Comparison of ENCODE assay signal across 19 cellular contexts in the genomic region with DNA sequence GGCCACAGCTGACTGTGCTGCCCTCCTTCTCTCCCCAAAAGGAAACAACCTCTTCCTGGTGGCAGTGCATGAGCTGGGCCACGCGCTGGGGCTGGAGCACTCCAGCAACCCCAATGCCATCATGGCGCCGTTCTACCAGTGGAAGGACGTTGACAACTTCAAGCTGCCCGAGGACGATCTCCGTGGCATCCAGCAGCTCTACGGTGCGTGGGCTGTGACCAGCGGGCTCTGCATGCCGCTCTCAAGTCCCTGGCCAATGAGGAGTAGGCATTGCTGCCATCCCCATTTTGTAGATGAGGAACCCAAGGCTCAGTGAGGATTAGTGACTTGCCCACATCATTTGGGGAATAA. TPM values are rescaled to one million over a fixed set of nuclear protein-coding genes. Genes with fewer than 3 reads are reported as not detected.
A peak's percentile ranks its signal among the peaks of the same experiment; 100 is the strongest.
DNase-seq lines count a peak whose midpoint lies in the region; ATAC-seq and TF ChIP-seq lines count a peak whose summit lies in the region.
"Had no signal": no experiment of that assay in that cellular context is flagged by ENCODE, and none has a peak within 500 bp of the region (broad histone marks: within the 10 kb centered on the region; RNA-seq: fewer than 3 reads in every experiment).

No MANE protein-coding gene starts in this region.

- H3F3A ChIP-seq in SK-N-SH (replicated peaks; ENCODE audit: insufficient read depth) = no peaks in the 10 kb centered on the region

- no peak overlapping the region for H3K18ac ChIP-seq in IMR-90 (ENCODE audit: low read depth, low read length)

- H3K27me3 ChIP-seq in SK-N-SH (ENCODE audit: insufficient read depth) = no peaks in the 10 kb centered on the region
- peaks cover 7% of the 10 kb centered on the region; the same call in 1 of the 2 replicates for H3K27me3 ChIP-seq in IMR-90 (ENCODE audit: control insufficient read depth, insufficient read depth, low read length)
- no peaks in the 10 kb centered on the region for H3K27me3 ChIP-seq in osteoblast (ENCODE audit: insufficient read depth, low read length)
- H3K27me3 ChIP-seq: BE2C had no signal

- no peak overlapping the region for H3K27ac ChIP-seq in SK-N-SH (ENCODE audit: low read depth in 2 of 2, low read length in 1 of 2)
- no peak overlapping the region for H3K27ac ChIP-seq in IMR-90 (ENCODE audit: insufficient read depth, low read length)
- H3K27ac ChIP-seq in osteoblast (ENCODE audit: low read depth, low read length) = no peak overlapping the region
- H3K27ac ChIP-seq: 22Rv1, C4-2B had no signal

- no peak overlapping the region for H4K8ac ChIP-seq in IMR-90 (ENCODE audit: low read depth in 2 of 2, low read length in 2 of 2)

- no peak overlapping the region for H3K56ac ChIP-seq in IMR-90 (ENCODE audit: extremely low read depth, insufficient read depth, low read length)

- peak overlapping the region; percentile 71 for H3K27ac Mint-ChIP-seq in nephron progenitor cell
- H3K27ac Mint-ChIP-seq in natural killer cell treated with Interleukin-12 subunit alpha and Interleukin-12 subunit beta and Interleukin-15 and Interleukin-18, amount 100 ng/mL, for 72 hours = no peak overlapping the region
- H3K27ac Mint-ChIP-seq: CD4-positive, CD25-positive, alpha-beta regulatory T cell; CD8-positive, alpha-beta T cell; H9 had no signal

- no peaks in the 10 kb centered on the region for H4K20me1 ChIP-seq in SK-N-SH (ENCODE audit: insufficient read depth)
- no peaks in the 10 kb centered on the region for H4K20me1 ChIP-seq in IMR-90 (ENCODE audit: insufficient read depth, low read length)
- no peaks in the 10 kb centered on the region for H4K20me1 ChIP-seq in osteoblast (ENCODE audit: insufficient read depth, low read length)

- H3K4me1 ChIP-seq in SK-N-SH (ENCODE audit: control insufficient read depth in 1 of 2, insufficient read depth in 2 of 2, low read depth in 1 of 2, low read length in 1 of 2) = peaks cover 0 to 17% of the 10 kb centered on the region in 2 experiments; a peak in 1 of 4 replicates
- H3K4me1 ChIP-seq in IMR-90 (ENCODE audit: control insufficient read depth, insufficient read depth, low read length) = no peaks in the 10 kb centered on the region
- no peaks in the 10 kb centered on the region for H3K4me1 ChIP-seq in osteoblast (ENCODE audit: insufficient read depth, low read length)
- H3K4me1 ChIP-seq: Caco-2 had no signal

- no peak overlapping the region for H2BK20ac ChIP-seq in IMR-90 (ENCODE audit: low read depth, low read length)

- H2AK9ac ChIP-seq in IMR-90 (replicated peaks; ENCODE audit: low read depth, low read length, poor library complexity) = peak overlapping the region; percentile 61

- H3K9ac ChIP-seq in SK-N-SH (no peak overlapping the region), IMR-90 (ENCODE audit: low read depth, low read length) (no peak overlapping the region)

- H3K36me3 ChIP-seq in SK-N-SH (replicated peaks in 1 of 2; ENCODE audit: control insufficient read depth in 1 of 2, insufficient read depth in 2 of 2, low read length in 1 of 2) (no peaks in the 10 kb centered on the region), IMR-90 (ENCODE audit: control insufficient read depth, insufficient read depth, low read length) (no peaks in the 10 kb centered on the region), osteoblast (ENCODE audit: insufficient read depth, low read length) (no peaks in the 10 kb centered on the region)
- H3K36me3 ChIP-seq: BE2C had no signal

- TF ChIP-seq CTCF in SK-N-SH (IDR thresholded peaks at IDR 0.05) (no peak), IMR-90 (conservative IDR thresholded peaks at IDR 0.05; ENCODE audit: low read depth, low read length) (no peak), nephron progenitor cell (IDR thresholded peaks at IDR 0.05) (no peak), osteoblast (IDR thresholded peaks at IDR 0.05; ENCODE audit: extremely low read depth, low read depth, low read length) (no peak)

- DNase-seq in SK-N-SH (peak; percentile 15), IMR-90 (no peak), nephron progenitor cell (no peak), osteoblast (ENCODE audit: insufficient read length, low spot score, missing footprints) (peak; percentile 56), H4 (ENCODE audit: low spot score) (no peak)
- no peak for DNase-seq in natural killer cell treated with Interleukin-12 subunit alpha and Interleukin-12 subunit beta and Interleukin-15 and Interleukin-18, amount 100 ng/mL, for 72 hours (ENCODE audit: low spot score)
- DNase-seq: AML-193; BE2C; Caco-2; CD4-positive, CD25-positive, alpha-beta regulatory T cell; CD8-positive, alpha-beta T cell; DMS153; DND-41; H9 had no signal

- BruUV-seq in IMR-90 (replicated peaks; lab: Mats Ljungman, UMichigan) = no TSS peak

- CTCF ChIA-PET in SK-N-SH (lab: Yijun Ruan, JAX) (interaction anchor here (0.7 kb wide), 1 partner anchor 12 kb away, joined by 3 read pairs; no protein-coding TSS in a partner anchor), IMR-90 (lab: Yijun Ruan, JAX) (no interaction called here)

- no peaks in the 10 kb centered on the region; the same call in 1 of the 2 replicates for H3K9me1 ChIP-seq in IMR-90 (ENCODE audit: insufficient read depth, low read length)

- no peak overlapping the region for H3K23ac ChIP-seq in IMR-90 (ENCODE audit: low read depth, low read length)

- no peak overlapping the region for H3K14ac ChIP-seq in IMR-90 (replicated peaks; ENCODE audit: low read depth, low read length)

- no peak overlapping the region for H3K4ac ChIP-seq in IMR-90 (ENCODE audit: low read depth, low read length)

- H2BK5ac ChIP-seq in IMR-90 (ENCODE audit: low read depth, low read length, poor library complexity, severe bottlenecking) = no peak overlapping the region

- H2AK5ac ChIP-seq in IMR-90 (ENCODE audit: low read depth, low read length) = no peak overlapping the region

- H3K27me3 Mint-ChIP-seq in nephron progenitor cell (ENCODE audit: low read depth, poor library complexity) = peaks cover 6% of the 10 kb centered on the region
- no peaks in the 10 kb centered on the region for H3K27me3 Mint-ChIP-seq in natural killer cell treated with Interleukin-12 subunit alpha and Interleukin-12 subunit beta and Interleukin-15 and Interleukin-18, amount 100 ng/mL, for 72 hours
- H3K27me3 Mint-ChIP-seq: CD4-positive, CD25-positive, alpha-beta regulatory T cell had no signal

- dilution Hi-C loops in IMR-90 (cut with HindIII; ENCODE audit: low sequenced_read_pairs, unreplicated experiment) = no loop called here

- WGBS in SK-N-SH (ENCODE audit: low lambda C conversion rate) = 80% methylated on average over 3 of the region's 12 CpGs
- WGBS in IMR-90 (ENCODE audit: extremely low coverage in 2 of 2, insufficient read length in 1 of 2), 2 experiments = 100% methylated on average over 4 of the region's 12 CpGs; no CpG with 5 or more reads in 1 of the 2 experiments

- H3K79me1 ChIP-seq in IMR-90 (ENCODE audit: low read depth in 1 of 2, low read length in 2 of 2) = no peaks in the 10 kb centered on the region

- H2BK120ac ChIP-seq in IMR-90 (ENCODE audit: low read depth, low read length) = no peak overlapping the region

- no peak for ATAC-seq in SK-N-SH treated with all-trans-retinoic acid at 6 μM for 48 hours
- ATAC-seq in IMR-90 (ENCODE audit: low read depth) = no peak
- no peak for ATAC-seq in natural killer cell treated with Interleukin-12 subunit alpha and Interleukin-12 subunit beta and Interleukin-15 and Interleukin-18, amount 100 ng/mL, for 72 hours
- no peak for ATAC-seq in HG03342 (IDR thresholded peaks at IDR 0.05; ENCODE audit: unreplicated experiment)
- ATAC-seq: CD8-positive, alpha-beta T cell; HCT116 had no signal

- POLR2A ChIA-PET in SK-N-SH (lab: Yijun Ruan, JAX) (no interaction called here), IMR-90 (lab: Charles Lee; ENCODE audit: unreplicated experiment) (no interaction called here)

- no peaks in the 10 kb centered on the region for H3K9me3 ChIP-seq in SK-N-SH
- no peaks in the 10 kb centered on the region for H3K9me3 ChIP-seq in IMR-90 (ENCODE audit: control insufficient read depth, insufficient read depth, low read length)
- no peaks in the 10 kb centered on the region for H3K9me3 ChIP-seq in osteoblast (ENCODE audit: low read depth, low read length)
- H3K9me3 ChIP-seq: BE2C, Caco-2 had no signal

- no peak for TF ChIP-seq POLR2A in IMR-90 (IDR thresholded peaks at IDR 0.05; ENCODE audit: low read depth, low read length)

- no peak overlapping the region for H3K4me3 Mint-ChIP-seq in nephron progenitor cell
- no peak overlapping the region for H3K4me3 Mint-ChIP-seq in natural killer cell treated with Interleukin-12 subunit alpha and Interleukin-12 subunit beta and Interleukin-15 and Interleukin-18, amount 100 ng/mL, for 72 hours
- H3K4me3 Mint-ChIP-seq: CD4-positive, CD25-positive, alpha-beta regulatory T cell; CD8-positive, alpha-beta T cell; H9 had no signal

- H3K79me2 ChIP-seq in SK-N-SH (ENCODE audit: insufficient read depth) (no peaks in the 10 kb centered on the region), osteoblast (ENCODE audit: insufficient read depth, low read length) (no peaks in the 10 kb centered on the region)

- no peak overlapping the region for H2BK15ac ChIP-seq in IMR-90 (ENCODE audit: low read depth, low read length)

- H3K9me3 Mint-ChIP-seq in nephron progenitor cell = no peaks in the 10 kb centered on the region
- no peaks in the 10 kb centered on the region for H3K9me3 Mint-ChIP-seq in natural killer cell treated with Interleukin-12 subunit alpha and Interleukin-12 subunit beta and Interleukin-15 and Interleukin-18, amount 100 ng/mL, for 72 hours
- H3K9me3 Mint-ChIP-seq: CD8-positive, alpha-beta T cell; H9 had no signal

- intact Hi-C loops in IMR-90 (cut with micrococcal nuclease) = no loop called here

- H2AFZ ChIP-seq in SK-N-SH (ENCODE audit: low read depth) = no peak overlapping the region
- no peak overlapping the region for H2AFZ ChIP-seq in IMR-90 (replicated peaks; ENCODE audit: low read length, poor library complexity)
- H2AFZ ChIP-seq in osteoblast (ENCODE audit: low read length) = no peak overlapping the region

- peaks cover 14% of the 10 kb centered on the region for H3K4me1 Mint-ChIP-seq in nephron progenitor cell
- no peaks in the 10 kb centered on the region for H3K4me1 Mint-ChIP-seq in natural killer cell treated with Interleukin-12 subunit alpha and Interleukin-12 subunit beta and Interleukin-15 and Interleukin-18, amount 100 ng/mL, for 72 hours (ENCODE audit: low read depth in 2 of 2)
- H3K4me1 Mint-ChIP-seq: CD4-positive, CD25-positive, alpha-beta regulatory T cell; H9 had no signal

- H3K4me3 ChIP-seq in SK-N-SH (ENCODE audit: low read depth in 2 of 2, low read length in 1 of 2) (no peak overlapping the region), IMR-90 (ENCODE audit: insufficient read depth, low read depth, low read length) (no peak overlapping the region), osteoblast (ENCODE audit: insufficient read depth, low read length) (no peak overlapping the region)

- in situ Hi-C loops in IMR-90 (cut with MboI; ENCODE audit: low sequenced_read_pairs) = no loop called here

- H3K36me3 Mint-ChIP-seq in nephron progenitor cell (ENCODE audit: low read depth) = peaks cover 13% of the 10 kb centered on the region
- H3K36me3 Mint-ChIP-seq in natural killer cell treated with Interleukin-12 subunit alpha and Interleukin-12 subunit beta and Interleukin-15 and Interleukin-18, amount 100 ng/mL, for 72 hours = no peaks in the 10 kb centered on the region
- H3K36me3 Mint-ChIP-seq: CD4-positive, CD25-positive, alpha-beta regulatory T cell; CD8-positive, alpha-beta T cell had no signal

- no peaks in the 10 kb centered on the region for H3K9me2 ChIP-seq in SK-N-SH

- H3K4me2 ChIP-seq in SK-N-SH (no peak overlapping the region), IMR-90 (ENCODE audit: low read depth, low read length) (no peak overlapping the region), osteoblast (ENCODE audit: insufficient read depth, low read length) (no peak overlapping the region)

- H4K5ac ChIP-seq in IMR-90 (ENCODE audit: low read depth, low read length) = no peak overlapping the region

- no peak for TF ChIP-seq RAD21 in SK-N-SH (IDR thresholded peaks at IDR 0.05; ENCODE audit: low read length)
- TF ChIP-seq RAD21 in IMR-90 (IDR thresholded peaks at IDR 0.05; ENCODE audit: low read length) = no peak

- no peak for TF ChIP-seq EP300 in SK-N-SH (IDR thresholded peaks at IDR 0.05; ENCODE audit: borderline replicate concordance in 1 of 2, low read depth in 1 of 2, low read length in 1 of 2)

- no peak overlapping the region for H4K91ac ChIP-seq in IMR-90 (ENCODE audit: insufficient read depth, low read depth, low read length)

RNA-seq across cellular contexts. Expression of gene MMP15, which starts 14.9 kb away (rescaled TPM):
- polyA plus RNA-seq in SK-N-SH (2012; rRNA removed) (2.6 and 3.1 TPM in 2 replicates), IMR-90 (2012; rRNA removed) (0.56 and 0.69 TPM in 2 replicates)
- 1.1 and 2.2 TPM in 2 replicates for polyA plus RNA-seq in SK-N-SH (2012; cell fraction: cytosol; rRNA removed)
- 3.5 and 3.9 TPM in 2 replicates for polyA plus RNA-seq in SK-N-SH (2012; cell fraction: nucleus; rRNA removed)
- total RNA-seq in IMR-90 (2012; rRNA removed) (0.18 and 0.28 TPM in 2 replicates), osteoblast (7.7 and 9.4 TPM in 2 replicates)
- 0.69 and 1.1 TPM in 2 replicates for polyA plus RNA-seq in IMR-90 (2012; cell fraction: cytosol; rRNA removed)
- polyA plus RNA-seq in IMR-90 (2012; cell fraction: nucleus; rRNA removed; ENCODE audit: low replicate concordance) = 0.24 and 0.62 TPM in 2 replicates
- total RNA-seq in natural killer cell treated with Interleukin-12 subunit alpha and Interleukin-12 subunit beta and Interleukin-15 and Interleukin-18, amount 100 ng/mL, for 72 hours = under 1 TPM in 1 of 2 donors, not detected in 1; 0.31 TPM
- total RNA-seq in H4 (2014; rRNA removed; shearing (Covaris generic)) = 1.6 and 2.0 TPM in 2 replicates

RNA-seq across cellular contexts. Expression of gene USB1, which starts 39.3 kb away (rescaled TPM):
- polyA plus RNA-seq in SK-N-SH (2012; rRNA removed) = 87.3 and 94.1 TPM in 2 replicates
- polyA plus RNA-seq in SK-N-SH (2012; cell fraction: cytosol; rRNA removed) = 53.0 and 69.3 TPM in 2 replicates
- polyA plus RNA-seq in SK-N-SH (2012; cell fraction: nucleus; rRNA removed) = 39.0 and 44.4 TPM in 2 replicates
- total RNA-seq in IMR-90 (2012; rRNA removed) = 23.1 and 45.9 TPM in 2 replicates
- polyA plus RNA-seq in IMR-90 (2012; rRNA removed) = 94.9 and 96.8 TPM in 2 replicates
- polyA plus RNA-seq in IMR-90 (2012; cell fraction: cytosol; rRNA removed) = 126 and 158 TPM in 2 replicates
- 32.4 and 62.6 TPM in 2 replicates for polyA plus RNA-seq in IMR-90 (2012; cell fraction: nucleus; rRNA removed; ENCODE audit: low replicate concordance)
- total RNA-seq in osteoblast = 17.7 and 19.2 TPM in 2 replicates
- 100 to 1,000 TPM in 1 of 2 donors, 10 to 100 TPM in 1; 74.3 to 124 TPM for total RNA-seq in natural killer cell treated with Interleukin-12 subunit alpha and Interleukin-12 subunit beta and Interleukin-15 and Interleukin-18, amount 100 ng/mL, for 72 hours
- 28.6 and 30.5 TPM in 2 replicates for total RNA-seq in H4 (2014; rRNA removed; shearing (Covaris generic))

RNA-seq across cellular contexts. Expression of gene ZNF319, which starts 40.0 kb away (rescaled TPM):
- polyA plus RNA-seq in SK-N-SH (2012; rRNA removed) (4.8 and 7.6 TPM in 2 replicates), IMR-90 (2012; rRNA removed) (6.3 TPM in 2 replicates)
- polyA plus RNA-seq in SK-N-SH (2012; cell fraction: cytosol; rRNA removed) = 3.2 and 5.1 TPM in 2 replicates
- 8.5 and 8.8 TPM in 2 replicates for polyA plus RNA-seq in SK-N-SH (2012; cell fraction: nucleus; rRNA removed)
- total RNA-seq in IMR-90 (2012; rRNA removed) (0.83 and 0.90 TPM in 2 replicates), osteoblast (4.3 and 5.6 TPM in 2 replicates)
- polyA plus RNA-seq in IMR-90 (2012; cell fraction: cytosol; rRNA removed) = 6.7 and 10.4 TPM in 2 replicates
- polyA plus RNA-seq in IMR-90 (2012; cell fraction: nucleus; rRNA removed; ENCODE audit: low replicate concordance) = 5.8 and 8.9 TPM in 2 replicates
- 10 to 100 TPM in 1 of 2 donors, 1 to 10 TPM in 1; 9.6 to 10.7 TPM for total RNA-seq in natural killer cell treated with Interleukin-12 subunit alpha and Interleukin-12 subunit beta and Interleukin-15 and Interleukin-18, amount 100 ng/mL, for 72 hours
- 1.1 and 1.5 TPM in 2 replicates for total RNA-seq in H4 (2014; rRNA removed; shearing (Covaris generic))

Comparison
In these comparisons a context has a peak if more than half of its experiments do, and no peak if none do; other contexts are left out.
1. DNase-seq: peak in SK-N-SH (single experiment) and osteoblast (single experiment); none in IMR-90 (single experiment), nephron progenitor cell (single experiment), natural killer cell treated with Interleukin-12 subunit alpha and Interleukin-12 subunit beta and Interleukin-15 and Interleukin-18, amount 100 ng/mL, for 72 hours (single experiment) and H4 (single experiment).